In the genomic region with DNA sequence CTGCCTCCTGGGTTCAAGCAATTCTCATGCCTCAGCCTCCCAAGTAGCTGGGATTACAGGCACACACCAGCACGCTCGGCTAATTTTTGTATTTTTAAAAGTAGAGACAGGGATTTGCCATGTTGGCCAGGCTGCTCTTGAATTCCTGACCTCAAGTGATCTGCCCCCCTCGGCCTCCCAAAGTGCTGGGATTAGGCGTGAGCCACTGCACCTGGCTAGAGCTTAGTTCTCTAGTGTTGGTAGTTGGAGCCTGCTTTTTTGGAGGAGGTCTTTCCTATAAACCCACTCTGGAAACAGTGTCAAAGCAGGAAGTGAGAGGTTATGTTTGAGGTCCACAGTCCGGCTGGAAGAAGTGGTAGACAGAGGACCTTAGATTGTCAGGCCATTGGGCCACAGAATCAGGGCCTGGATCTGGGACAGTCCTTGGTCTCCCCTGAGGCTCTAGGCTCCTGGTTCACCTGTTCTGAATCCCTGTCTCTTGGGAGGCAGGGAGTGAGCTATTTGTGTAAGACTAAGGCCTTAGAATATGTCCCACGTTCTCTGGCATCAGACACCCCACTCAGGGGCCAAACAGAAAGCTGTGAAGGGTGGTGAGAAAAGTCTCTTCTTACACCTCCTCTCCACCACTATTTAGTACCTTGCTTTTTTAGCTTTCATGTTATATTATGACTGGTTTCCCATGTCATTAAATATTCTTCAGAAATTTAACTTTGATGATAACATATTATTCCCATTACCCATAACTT, we compare ENCODE assay signal across 9 cellular contexts. TPM values are rescaled to one million over a fixed set of nuclear protein-coding genes. Genes with fewer than 3 reads are reported as not detected.
DNase-seq lines count a peak whose midpoint lies in the region; ATAC-seq and TF ChIP-seq lines count a peak whose summit lies in the region.
"Had no signal": no experiment of that assay in that cellular context is flagged by ENCODE, and none has a peak within 500 bp of the region (broad histone marks: within the 10 kb centered on the region; RNA-seq: fewer than 3 reads in every experiment).

No MANE protein-coding gene starts in this region.

- H3K36me3 ChIP-seq in cardiac muscle cell = no peaks in the 10 kb centered on the region
- no peaks in the 10 kb centered on the region for H3K36me3 ChIP-seq in upper lobe of right lung

- CTCF ChIA-PET in activated B cell treated with CpG ODN at 0.5 μM for 24 hours (lab: Charles Lee) = interaction anchor here (0.9 to 2.0 kb wide), 3 partner anchors 11 to 208 kb away, joined by 4 to 6 read pairs (median 4); a partner anchor contains a TSS

- H3K27me3 Mint-ChIP-seq in activated B cell treated with CpG ODN at 0.5 μM for 24 hours = no peaks in the 10 kb centered on the region
- H3K27me3 Mint-ChIP-seq in mesothelial cell of epicardium (ENCODE audit: low read depth) = no peaks in the 10 kb centered on the region

- ATAC-seq in left cardiac atrium (no peak), activated B cell treated with CpG ODN at 0.5 μM for 24 hours (ENCODE audit: low read depth) (no peak), upper lobe of right lung (no peak)

- H3K27me3 ChIP-seq in cardiac muscle cell (no peaks in the 10 kb centered on the region), upper lobe of right lung (no peaks in the 10 kb centered on the region)

- no peaks in the 10 kb centered on the region for H3K9me3 Mint-ChIP-seq in activated B cell treated with CpG ODN at 0.5 μM for 24 hours
- H3K9me3 Mint-ChIP-seq in mesothelial cell of epicardium = no peaks in the 10 kb centered on the region

- DNase-seq in cardiac muscle cell (ENCODE audit: low read depth in 1 of 2, low spot score in 1 of 2) = no peak
- DNase-seq in left cardiac atrium = no peak
- no peak for DNase-seq in activated B cell treated with CpG ODN at 0.5 μM for 24 hours
- DNase-seq in mesothelial cell of epicardium (ENCODE audit: low spot score in 2 of 2, unreplicated experiment in 2 of 2) = no peak
- DNase-seq in upper lobe of right lung = no peak
- no peak for DNase-seq in germinal center (ENCODE audit: low spot score)
- DNase-seq in activated CD8-positive, alpha-beta memory T cell treated with anti-CD3 and anti-CD28 coated beads, Interleukin-2, amount 50 U/mL, for 48 hours = no peak
- DNase-seq in NCI-H1417 treated with DMSO at 0.1 percent for 48 hours (lab: John Stamatoyannopoulos, UW) = no peak
- DNase-seq: NCI-H1048 had no signal

- H3K27ac Mint-ChIP-seq in activated B cell treated with CpG ODN at 0.5 μM for 24 hours (peak overlapping the region; percentile 100), mesothelial cell of epicardium (peak overlapping the region; percentile 100)

- H3K4me1 Mint-ChIP-seq in activated B cell treated with CpG ODN at 0.5 μM for 24 hours (peaks cover 86% of the 10 kb centered on the region), mesothelial cell of epicardium (peaks cover 58% of the 10 kb centered on the region)

- POLR2A ChIA-PET in activated B cell treated with CpG ODN at 0.5 μM for 24 hours (lab: Charles Lee) = interaction anchor here (0.6 to 15.6 kb wide), 12 partner anchors 12 to 1449 kb away, joined by 3 to 719 read pairs (median 18); a partner anchor contains a TSS

- TF ChIP-seq CTCF in cardiac muscle cell (IDR thresholded peaks at IDR 0.05; ENCODE audit: low read depth, low read length) (no peak), activated B cell treated with CpG ODN at 0.5 μM for 24 hours (IDR thresholded peaks at IDR 0.05) (no peak), mesothelial cell of epicardium (IDR thresholded peaks at IDR 0.05; ENCODE audit: unreplicated experiment) (no peak), upper lobe of right lung (IDR thresholded peaks at IDR 0.05) (no peak)

- H3K27ac ChIP-seq in cardiac muscle cell (peak overlapping the region; percentile 56), upper lobe of right lung (peak overlapping the region; percentile 52)

- H3K4me3 Mint-ChIP-seq in activated B cell treated with CpG ODN at 0.5 μM for 24 hours = peak overlapping the region; percentile 68
- H3K4me3 Mint-ChIP-seq in mesothelial cell of epicardium = no peak overlapping the region

- intact Hi-C loops in left cardiac atrium (cut with DNase I) (loop anchor here in 1 of 2 donors (5.0 kb wide), 1 partner anchor 34 kb away; a partner anchor contains a TSS), activated B cell treated with CpG ODN at 0.5 μM for 24 hours (cut with micrococcal nuclease) (loop anchor here (1.0 kb wide), 2 partner anchors 13 to 18 kb away; no protein-coding TSS in a partner anchor), upper lobe of right lung (cut with DNase I) (no loop called here)

- H3K4me1 ChIP-seq in cardiac muscle cell (ENCODE audit: low read depth) (peaks cover 28% of the 10 kb centered on the region), upper lobe of right lung (peaks cover 21% of the 10 kb centered on the region)

- H3K4me3 ChIP-seq in cardiac muscle cell (no peak overlapping the region), upper lobe of right lung (no peak overlapping the region)

- H3K36me3 Mint-ChIP-seq in activated B cell treated with CpG ODN at 0.5 μM for 24 hours (ENCODE audit: low read depth) (peaks cover 7% of the 10 kb centered on the region), mesothelial cell of epicardium (no peaks in the 10 kb centered on the region)

- H3K9me3 ChIP-seq in cardiac muscle cell (ENCODE audit: low read depth) = no peaks in the 10 kb centered on the region
- H3K9me3 ChIP-seq in upper lobe of right lung = no peaks in the 10 kb centered on the region

RNA-seq across cellular contexts. Expression of a gene that starts 34.5 kb away (rescaled TPM):
- total RNA-seq in cardiac muscle cell (87.9 and 127 TPM in 2 replicates), left cardiac atrium (100 to 1,000 TPM; 230 to 248 TPM), activated B cell treated with CpG ODN at 0.5 μM for 24 hours (370 and 379 TPM in 2 replicates), mesothelial cell of epicardium (245 to 257 TPM (median 255 TPM) in 3 replicates), upper lobe of right lung (337 TPM)
- 152 and 166 TPM in 2 replicates for polyA plus RNA-seq in cardiac muscle cell
